Comparison of ENCODE assay signal across 9 cellular contexts in genomic region chr12:132413931-132414588, GRCh38.
DNase-seq lines count a peak whose midpoint lies in the region; ATAC-seq lines count a peak whose summit lies in the region.
"Had no signal": no experiment of that assay in that cellular context is flagged by ENCODE, and none has a peak within 500 bp of the region (broad histone marks: within the 10 kb centered on the region; RNA-seq: fewer than 3 reads in every experiment).

No MANE protein-coding gene starts in this region.

- peak; percentile 14 for ATAC-seq in left ventricle myocardium superior
- ATAC-seq in HG03095 (IDR thresholded peaks at IDR 0.05; ENCODE audit: unreplicated experiment): no peak

- peak; percentile 31 for DNase-seq in stimulated activated CD4-positive, alpha-beta T cell treated with anti-CD3 and anti-CD28 coated beads, Interleukin-15, amount 100 ng/mL, for 24 hours
- DNase-seq in stimulated activated CD4-positive, alpha-beta T cell treated with anti-CD3 and anti-CD28 coated beads, Interleukin-1b, Interleukin-23, amount 100 ng/mL, for 48 hours: no peak
- DNase-seq in SK-MEL-5 (ENCODE audit: low read depth, low spot score): peak; percentile 33
- no peak for DNase-seq in left ventricle myocardium superior
- DNase-seq in T-helper 9 cell: no peak
- no peak for DNase-seq in activated effector memory CD4-positive, alpha-beta T cell treated with anti-CD3 and anti-CD28 coated beads, Interleukin-2, amount 50 U/mL, for 16 hours
- DNase-seq in T-helper 1 cell: no peak
- DNase-seq: SIG-M5 had no signal

- intact Hi-C loops in left ventricle myocardium superior (cut with micrococcal nuclease): loop anchor here (10.0 kb wide), 1 partner anchor 201 kb away; the partner anchor contains the start of genes LRCOL1 and P2RX2

- in situ Hi-C loops in SK-MEL-5 (cut with HindIII; ENCODE audit: low pct_unique_long_range_greater_than_20kb, low sequenced_read_pairs): no loop called here

Comparison
In these comparisons a context has a peak if more than half of its experiments do, and no peak if none do; other contexts are left out.
1. DNase-seq: peak in stimulated activated CD4-positive, alpha-beta T cell treated with anti-CD3 and anti-CD28 coated beads, Interleukin-15, amount 100 ng/mL, for 24 hours (single experiment) and SK-MEL-5 (single experiment); none in stimulated activated CD4-positive, alpha-beta T cell treated with anti-CD3 and anti-CD28 coated beads, Interleukin-1b, Interleukin-23, amount 100 ng/mL, for 48 hours (single experiment), left ventricle myocardium superior (single experiment), T-helper 9 cell (single experiment), activated effector memory CD4-positive, alpha-beta T cell treated with anti-CD3 and anti-CD28 coated beads, Interleukin-2, amount 50 U/mL, for 16 hours (single experiment) and T-helper 1 cell (0 of 5).